1 cellular context compared by ENCODE assay signal in the genomic region with DNA sequence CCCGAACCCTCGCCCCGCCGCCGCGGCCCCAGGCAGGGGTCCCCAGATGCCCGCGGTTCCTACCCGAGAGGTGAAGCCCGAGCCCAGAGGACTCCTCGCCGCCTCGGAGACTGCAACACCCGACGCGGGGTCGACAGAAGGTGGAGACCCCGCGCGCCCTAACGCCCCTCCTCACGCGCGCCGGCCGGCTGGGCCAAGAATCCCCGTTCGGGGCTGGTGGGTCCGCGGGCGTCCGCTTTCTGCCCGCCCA.
A peak's percentile ranks its signal among the peaks of the same experiment; 100 is the strongest.
TF ChIP-seq lines count a peak whose summit lies in the region.

No MANE protein-coding gene starts in this region.

TF ChIP-seq in HepG2, 621 proteins besides CTCF, POLR2A, EP300 and RAD21 (continues in another document):
- peak; percentile 90 for TF ChIP-seq ARHGAP35 (CRISPR knock-in tag; IDR thresholded peaks at IDR 0.05; ENCODE audit: borderline replicate concordance)
- TF ChIP-seq KDM5B (CRISPR knock-in tag; IDR thresholded peaks at IDR 0.05; ENCODE audit: borderline replicate concordance): peak; percentile 73; the same call in 1 of the 2 replicates
- no peak for TF ChIP-seq ATF7 (IDR thresholded peaks at IDR 0.05)
- peak; percentile 5; the same call in 1 of the 2 replicates for TF ChIP-seq ATF7 (CRISPR knock-in tag; IDR thresholded peaks at IDR 0.05)
- TF ChIP-seq SRSF4 (IDR thresholded peaks at IDR 0.05; ENCODE audit: low read depth, low read length, poor library complexity, severe bottlenecking): peak; percentile 14
- peak; percentile 38 for TF ChIP-seq REL (CRISPR knock-in tag; conservative IDR thresholded peaks at IDR 0.05)
- TF ChIP-seq, protein P1, sequence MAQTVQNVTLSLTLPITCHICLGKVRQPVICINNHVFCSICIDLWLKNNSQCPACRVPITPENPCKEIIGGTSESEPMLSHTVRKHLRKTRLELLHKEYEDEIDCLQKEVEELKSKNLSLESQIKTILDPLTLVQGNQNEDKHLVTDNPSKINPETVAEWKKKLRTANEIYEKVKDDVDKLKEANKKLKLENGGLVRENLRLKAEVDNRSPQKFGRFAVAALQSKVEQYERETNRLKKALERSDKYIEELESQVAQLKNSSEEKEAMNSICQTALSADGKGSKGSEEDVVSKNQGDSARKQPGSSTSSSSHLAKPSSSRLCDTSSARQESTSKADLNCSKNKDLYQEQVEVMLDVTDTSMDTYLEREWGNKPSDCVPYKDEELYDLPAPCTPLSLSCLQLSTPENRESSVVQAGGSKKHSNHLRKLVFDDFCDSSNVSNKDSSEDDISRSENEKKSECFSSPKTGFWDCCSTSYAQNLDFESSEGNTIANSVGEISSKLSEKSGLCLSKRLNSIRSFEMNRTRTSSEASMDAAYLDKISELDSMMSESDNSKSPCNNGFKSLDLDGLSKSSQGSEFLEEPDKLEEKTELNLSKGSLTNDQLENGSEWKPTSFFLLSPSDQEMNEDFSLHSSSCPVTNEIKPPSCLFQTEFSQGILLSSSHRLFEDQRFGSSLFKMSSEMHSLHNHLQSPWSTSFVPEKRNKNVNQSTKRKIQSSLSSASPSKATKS (CRISPR knock-in tag; IDR thresholded peaks at IDR 0.05): no peak
- peak; percentile 16; the same call in 1 of the 2 replicates for TF ChIP-seq ZBTB34 (CRISPR knock-in tag; IDR thresholded peaks at IDR 0.05)
- TF ChIP-seq SOX6 (IDR thresholded peaks at IDR 0.05): no peak
- no peak for TF ChIP-seq SOX6 (CRISPR knock-in tag; IDR thresholded peaks at IDR 0.05)
- TF ChIP-seq KDM2A (CRISPR knock-in tag; IDR thresholded peaks at IDR 0.05; ENCODE audit: borderline replicate concordance, low read depth): peak; percentile 55; the same call in 1 of the 2 replicates
- TF ChIP-seq HIVEP1 (CRISPR knock-in tag; IDR thresholded peaks at IDR 0.05): 0 out of 2 replicates have a peak, but pooled peaks have one; percentile 14
- no peak for TF ChIP-seq FIP1L1 (IDR thresholded peaks at IDR 0.05; ENCODE audit: borderline replicate concordance, insufficient read depth, low read depth, low read length)
- peak; percentile 88 for TF ChIP-seq ZNF407 (CRISPR knock-in tag; IDR thresholded peaks at IDR 0.05; ENCODE audit: not compliant biosample characterization)
- TF ChIP-seq TFDP1 (CRISPR knock-in tag; IDR thresholded peaks at IDR 0.05; ENCODE audit: borderline replicate concordance): 0 out of 2 replicates have a peak, but pooled peaks have one; percentile 2
- TF ChIP-seq ZNF776 (CRISPR knock-in tag; IDR thresholded peaks at IDR 0.05): peak; percentile 73; the same call in 1 of the 2 replicates
- no peak for TF ChIP-seq ZFAT (CRISPR knock-in tag; conservative IDR thresholded peaks at IDR 0.05)
- no peak; the same call in 1 of the 2 replicates for TF ChIP-seq ZNF605 (CRISPR knock-in tag; IDR thresholded peaks at IDR 0.05)
- TF ChIP-seq ZNF784 (CRISPR knock-in tag; IDR thresholded peaks at IDR 0.05; ENCODE audit: borderline replicate concordance): 0 out of 2 replicates have a peak, but pooled peaks have one; percentile 39
- 0 out of 2 replicates have a peak, but pooled peaks have one; percentile 21 for TF ChIP-seq MAF1 (CRISPR knock-in tag; IDR thresholded peaks at IDR 0.05; ENCODE audit: borderline replicate concordance)
- peak; percentile 14; the same call in 1 of the 2 replicates for TF ChIP-seq DMAP1 (CRISPR knock-in tag; IDR thresholded peaks at IDR 0.05)
- TF ChIP-seq, protein P2, sequence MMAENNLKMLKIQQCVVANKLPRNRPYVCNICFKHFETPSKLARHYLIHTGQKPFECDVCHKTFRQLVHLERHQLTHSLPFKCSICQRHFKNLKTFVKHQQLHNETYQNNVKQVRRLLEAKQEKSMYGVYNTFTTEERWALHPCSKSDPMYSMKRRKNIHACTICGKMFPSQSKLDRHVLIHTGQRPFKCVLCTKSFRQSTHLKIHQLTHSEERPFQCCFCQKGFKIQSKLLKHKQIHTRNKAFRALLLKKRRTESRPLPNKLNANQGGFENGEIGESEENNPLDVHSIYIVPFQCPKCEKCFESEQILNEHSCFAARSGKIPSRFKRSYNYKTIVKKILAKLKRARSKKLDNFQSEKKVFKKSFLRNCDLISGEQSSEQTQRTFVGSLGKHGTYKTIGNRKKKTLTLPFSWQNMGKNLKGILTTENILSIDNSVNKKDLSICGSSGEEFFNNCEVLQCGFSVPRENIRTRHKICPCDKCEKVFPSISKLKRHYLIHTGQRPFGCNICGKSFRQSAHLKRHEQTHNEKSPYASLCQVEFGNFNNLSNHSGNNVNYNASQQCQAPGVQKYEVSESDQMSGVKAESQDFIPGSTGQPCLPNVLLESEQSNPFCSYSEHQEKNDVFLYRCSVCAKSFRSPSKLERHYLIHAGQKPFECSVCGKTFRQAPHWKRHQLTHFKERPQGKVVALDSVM (CRISPR knock-in tag; IDR thresholded peaks at IDR 0.05): 0 out of 2 replicates have a peak, but pooled peaks have one; percentile 31
- TF ChIP-seq, protein P3, sequence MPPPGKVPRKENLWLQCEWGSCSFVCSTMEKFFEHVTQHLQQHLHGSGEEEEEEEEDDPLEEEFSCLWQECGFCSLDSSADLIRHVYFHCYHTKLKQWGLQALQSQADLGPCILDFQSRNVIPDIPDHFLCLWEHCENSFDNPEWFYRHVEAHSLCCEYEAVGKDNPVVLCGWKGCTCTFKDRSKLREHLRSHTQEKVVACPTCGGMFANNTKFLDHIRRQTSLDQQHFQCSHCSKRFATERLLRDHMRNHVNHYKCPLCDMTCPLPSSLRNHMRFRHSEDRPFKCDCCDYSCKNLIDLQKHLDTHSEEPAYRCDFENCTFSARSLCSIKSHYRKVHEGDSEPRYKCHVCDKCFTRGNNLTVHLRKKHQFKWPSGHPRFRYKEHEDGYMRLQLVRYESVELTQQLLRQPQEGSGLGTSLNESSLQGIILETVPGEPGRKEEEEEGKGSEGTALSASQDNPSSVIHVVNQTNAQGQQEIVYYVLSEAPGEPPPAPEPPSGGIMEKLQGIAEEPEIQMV (CRISPR knock-in tag; IDR thresholded peaks at IDR 0.05; ENCODE audit: low read depth): peak; percentile 40; the same call in 1 of the 2 replicates
- TF ChIP-seq TAF15 (IDR thresholded peaks at IDR 0.05; ENCODE audit: low read depth, low read length, poor library complexity, severe bottlenecking): peak; percentile 61
- TF ChIP-seq AGO2 (optimal IDR thresholded peaks at IDR 0.05; ENCODE audit: low read depth, low read length): peak; percentile 97
- no peak for TF ChIP-seq TFAP4 (IDR thresholded peaks at IDR 0.05; ENCODE audit: borderline replicate concordance, low read depth)
- TF ChIP-seq ZNF501 (CRISPR knock-in tag; IDR thresholded peaks at IDR 0.05): peak; percentile 82
- TF ChIP-seq FLYWCH1 (CRISPR knock-in tag; IDR thresholded peaks at IDR 0.05): 0 out of 2 replicates have a peak, but pooled peaks have one; percentile 32
- no peak for TF ChIP-seq NR2F6 (IDR thresholded peaks at IDR 0.05)
- no peak for TF ChIP-seq NR2F6 (CRISPR knock-in tag; IDR thresholded peaks at IDR 0.05)
- peak; percentile 89 for TF ChIP-seq ZNF343 (CRISPR knock-in tag; IDR thresholded peaks at IDR 0.05)
- peak; percentile 49 for TF ChIP-seq XRCC5 (optimal IDR thresholded peaks at IDR 0.05; ENCODE audit: low read length)
- TF ChIP-seq MTA1 (CRISPR knock-in tag; IDR thresholded peaks at IDR 0.05; ENCODE audit: borderline replicate concordance): peak; percentile 36; the same call in 1 of the 2 replicates
- TF ChIP-seq ZNF703 (CRISPR knock-in tag; IDR thresholded peaks at IDR 0.05; ENCODE audit: borderline replicate concordance): peak; percentile 38; the same call in 1 of the 2 replicates
- TF ChIP-seq ZNF816 (CRISPR knock-in tag; IDR thresholded peaks at IDR 0.05; ENCODE audit: borderline replicate concordance): peak; percentile 68; the same call in 1 of the 2 replicates
- TF ChIP-seq ZNF430 (CRISPR knock-in tag; IDR thresholded peaks at IDR 0.05): peak; percentile 72; the same call in 1 of the 2 replicates
- TF ChIP-seq FOSL2 (CRISPR knock-in tag; IDR thresholded peaks at IDR 0.05): no peak
- TF ChIP-seq BORCS8-MEF2B (CRISPR knock-in tag; IDR thresholded peaks at IDR 0.05): peak; percentile 34
- TF ChIP-seq TBX2 (CRISPR knock-in tag; IDR thresholded peaks at IDR 0.05; ENCODE audit: borderline replicate concordance): peak; percentile 67; the same call in 1 of the 2 replicates
- peak; percentile 55 for TF ChIP-seq ZMAT3 (CRISPR knock-in tag; conservative IDR thresholded peaks at IDR 0.05)
- TF ChIP-seq NR3C1 (CRISPR knock-in tag; IDR thresholded peaks at IDR 0.05): no peak; the same call in 1 of the 2 replicates
- TF ChIP-seq ZMYM4 (CRISPR knock-in tag; IDR thresholded peaks at IDR 0.05): no peak
- TF ChIP-seq ZNF33B (CRISPR knock-in tag; IDR thresholded peaks at IDR 0.05): 0 out of 2 replicates have a peak, but pooled peaks have one; percentile 39
- no peak for TF ChIP-seq CENPT (CRISPR knock-in tag; IDR thresholded peaks at IDR 0.05; ENCODE audit: low read depth)
- TF ChIP-seq SMARCE1 (IDR thresholded peaks at IDR 0.05; ENCODE audit: borderline replicate concordance): no peak
- no peak for TF ChIP-seq WIZ (CRISPR knock-in tag; IDR thresholded peaks at IDR 0.05)
